Comparison of ENCODE assay signal across 9 cellular contexts in the genomic region with DNA sequence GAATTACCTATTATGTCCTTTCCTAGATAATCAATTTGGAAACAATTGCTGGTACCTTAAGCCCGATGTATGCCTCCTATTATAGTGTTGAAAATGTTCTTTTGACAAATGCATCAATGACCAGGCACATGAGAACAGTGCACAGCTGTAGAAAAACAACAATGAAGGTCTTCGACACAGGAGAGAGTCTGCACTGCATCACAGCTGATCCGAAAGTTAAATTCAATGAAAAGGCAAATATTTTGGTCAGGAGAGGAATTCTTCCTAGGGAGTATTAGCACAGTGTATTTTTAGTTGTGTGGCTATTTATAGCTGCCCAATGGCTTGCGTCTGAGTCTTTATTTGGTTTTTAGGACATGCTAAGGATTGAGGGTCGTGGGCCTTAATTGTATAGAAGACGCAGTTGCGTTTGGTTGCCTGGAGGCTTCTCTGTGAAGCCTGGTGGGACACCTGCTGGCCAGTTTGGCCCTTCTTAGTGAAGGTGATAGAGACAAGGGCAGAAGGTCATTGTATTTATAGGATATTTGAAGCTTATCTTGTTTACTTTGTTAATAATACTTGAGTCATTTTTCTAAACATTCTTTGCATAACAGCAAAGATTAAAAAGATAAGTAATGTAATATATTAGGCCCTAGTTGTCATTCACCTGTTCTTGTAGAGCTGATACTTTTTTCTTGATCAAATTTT.
DNase-seq lines count a peak whose midpoint lies in the region; TF ChIP-seq lines count a peak whose summit lies in the region.
"Had no signal": no experiment of that assay in that cellular context is flagged by ENCODE, and none has a peak within 500 bp of the region (broad histone marks: within the 10 kb centered on the region; RNA-seq: fewer than 3 reads in every experiment).

No MANE protein-coding gene starts in this region.

- H3K9me3 ChIP-seq in OCI-LY3 (ENCODE audit: insufficient read depth, low read length): peaks cover 4% of the 10 kb centered on the region; the same call in 1 of the 2 replicates
- no peaks in the 10 kb centered on the region for H3K9me3 ChIP-seq in suprapubic skin

- H3K4me1 ChIP-seq in OCI-LY3 (ENCODE audit: low read length) (peaks cover 6% of the 10 kb centered on the region), suprapubic skin (no peaks in the 10 kb centered on the region)

- peaks cover 26% of the 10 kb centered on the region for H3K4me1 Mint-ChIP-seq in progenitor cell of endocrine pancreas (ENCODE audit: low read depth)

- H2AFZ ChIP-seq in OCI-LY3 (ENCODE audit: low read depth, low read length): no peak overlapping the region

- peaks cover 62% of the 10 kb centered on the region for H4K20me1 ChIP-seq in OCI-LY3 (ENCODE audit: insufficient read depth, low read length)

- peak overlapping the region; percentile 44 for H3K4me2 ChIP-seq in OCI-LY3 (ENCODE audit: low read length)

- peak; percentile 64 for TF ChIP-seq CTCF in OCI-LY3 (IDR thresholded peaks at IDR 0.05; ENCODE audit: low read depth, low read length)
- peak; percentile 31 for TF ChIP-seq CTCF in fibroblast of mammary gland (conservative IDR thresholded peaks at IDR 0.05; ENCODE audit: control insufficient read depth, insufficient read depth, low read depth, low read length)
- TF ChIP-seq CTCF in progenitor cell of endocrine pancreas (IDR thresholded peaks at IDR 0.05; ENCODE audit: unreplicated experiment): peak; percentile 59
- TF ChIP-seq CTCF in suprapubic skin (IDR thresholded peaks at IDR 0.05): no peak

- no peaks in the 10 kb centered on the region for H3K27me3 Mint-ChIP-seq in progenitor cell of endocrine pancreas

- no peaks in the 10 kb centered on the region for H3K27me3 ChIP-seq in OCI-LY3 (ENCODE audit: low read depth, low read length)
- no peaks in the 10 kb centered on the region for H3K27me3 ChIP-seq in suprapubic skin

- H3K27ac ChIP-seq in OCI-LY3 (ENCODE audit: low read length) (no peak overlapping the region), suprapubic skin (no peak overlapping the region)

- H3K9ac ChIP-seq in OCI-LY3 (ENCODE audit: low read length): no peak overlapping the region

- peaks cover 21% of the 10 kb centered on the region for H3K36me3 Mint-ChIP-seq in progenitor cell of endocrine pancreas (ENCODE audit: insufficient read depth)

- H3K4me3 Mint-ChIP-seq in progenitor cell of endocrine pancreas (ENCODE audit: low read depth): no peak overlapping the region
- H3K4me3 Mint-ChIP-seq: T-helper 1 cell treated with Interleukin-12 subunit alpha and Interleukin-12 subunit beta and Interleukin-4 antibody, amounts not matched to agents 30 μg/mL and 1 μg/mL, for 36 hours had no signal

- no peak for TF ChIP-seq POLR2A in suprapubic skin (IDR thresholded peaks at IDR 0.05)

- H3K36me3 ChIP-seq in OCI-LY3 (replicated peaks; ENCODE audit: low read depth, low read length) (no peaks in the 10 kb centered on the region), suprapubic skin (no peaks in the 10 kb centered on the region)

- DNase-seq in NCI-H146 (lab: John Stamatoyannopoulos, UW): peak; percentile 24
- no peak for DNase-seq in NCI-H146 treated with DMSO at 0.1 percent for 48 hours (lab: John Stamatoyannopoulos, UW; ENCODE audit: unreplicated experiment)
- DNase-seq in fibroblast of mammary gland (ENCODE audit: low read depth): peak; percentile 14
- DNase-seq in progenitor cell of endocrine pancreas (ENCODE audit: low spot score, unreplicated experiment): no peak
- no peak for DNase-seq in suprapubic skin (ENCODE audit: low spot score in 2 of 2)
- no peak for DNase-seq in DMS153 treated with DMSO at 0.1 percent for 48 hours (lab: John Stamatoyannopoulos, UW; ENCODE audit: unreplicated experiment)
- no peak for DNase-seq in stimulated activated CD4-positive, alpha-beta T cell treated with anti-CD3 and anti-CD28 coated beads, Interleukin-2, amount 100 ng/mL, for 48 hours

- WGBS in suprapubic skin: 78% methylated on average over 7 of the region's 7 CpGs

- H3K9me3 Mint-ChIP-seq in progenitor cell of endocrine pancreas (ENCODE audit: low read depth): peaks cover 22% of the 10 kb centered on the region

- peak overlapping the region; percentile 70 for H3K27ac Mint-ChIP-seq in progenitor cell of endocrine pancreas
- H3K27ac Mint-ChIP-seq: T-helper 1 cell treated with Interleukin-12 subunit alpha and Interleukin-12 subunit beta and Interleukin-4 antibody, amounts not matched to agents 30 μg/mL and 1 μg/mL, for 36 hours had no signal

- H3K4me3 ChIP-seq in OCI-LY3 (ENCODE audit: low read length): no peak overlapping the region
- H3K4me3 ChIP-seq in fibroblast of mammary gland (ENCODE audit: control insufficient read depth, low read depth, low read length): no peak overlapping the region
- H3K4me3 ChIP-seq in suprapubic skin: no peak overlapping the region

- H3K79me2 ChIP-seq in OCI-LY3 (ENCODE audit: low read length): peaks cover 90% of the 10 kb centered on the region

- TF ChIP-seq EP300 in suprapubic skin (IDR thresholded peaks at IDR 0.05): no peak

Comparison
In these comparisons a context has a peak if more than half of its experiments do, and no peak if none do; other contexts are left out.
1. DNase-seq: peak in NCI-H146 (single experiment) and fibroblast of mammary gland (single experiment); none in NCI-H146 treated with DMSO at 0.1 percent for 48 hours (single experiment), progenitor cell of endocrine pancreas (single experiment), suprapubic skin (0 of 2), DMS153 treated with DMSO at 0.1 percent for 48 hours (single experiment) and stimulated activated CD4-positive, alpha-beta T cell treated with anti-CD3 and anti-CD28 coated beads, Interleukin-2, amount 100 ng/mL, for 48 hours (0 of 2).
2. CTCF ChIP-seq: peak in OCI-LY3 (single experiment), fibroblast of mammary gland (single experiment) and progenitor cell of endocrine pancreas (single experiment); none in suprapubic skin (0 of 2).